Comparison of ENCODE assay signal across 9 cellular contexts in the genomic region with DNA sequence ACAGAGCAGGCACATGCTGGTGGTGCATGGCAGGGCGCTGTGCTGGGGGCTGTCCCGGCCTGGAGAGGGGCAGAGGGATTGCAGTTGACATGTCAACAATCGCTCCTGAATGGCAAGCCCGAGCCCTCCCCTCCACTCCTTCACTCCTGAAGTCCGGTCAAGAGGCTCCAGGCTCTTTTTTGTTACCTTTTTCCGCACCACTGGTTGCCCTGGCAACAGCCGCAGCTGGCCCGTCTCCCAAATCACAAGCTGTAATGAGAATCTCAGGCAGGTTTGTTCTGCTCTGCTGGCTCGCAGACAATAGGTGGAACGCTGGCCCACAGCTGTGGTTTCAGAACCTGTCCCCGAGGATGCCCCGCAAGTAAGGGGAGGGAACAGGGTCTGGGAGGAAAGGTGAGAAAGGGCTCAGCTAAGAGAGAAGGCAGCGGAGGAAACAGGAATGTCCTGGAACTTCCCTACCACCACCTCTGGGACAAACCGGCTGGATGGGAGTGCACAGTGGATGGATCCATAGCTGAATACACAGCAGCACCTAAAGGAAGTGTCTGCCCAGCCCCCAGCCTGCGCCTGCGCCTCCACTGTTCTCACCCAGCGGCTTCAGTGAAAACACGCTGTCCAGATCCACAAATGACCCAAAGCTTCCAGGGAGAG. TPM values are rescaled to one million over a fixed set of nuclear protein-coding genes. Genes with fewer than 3 reads are reported as not detected.
DNase-seq lines count a peak whose midpoint lies in the region; ATAC-seq and TF ChIP-seq lines count a peak whose summit lies in the region.
"Had no signal": no experiment of that assay in that cellular context is flagged by ENCODE, and none has a peak within 500 bp of the region (broad histone marks: within the 10 kb centered on the region; RNA-seq: fewer than 3 reads in every experiment).

No MANE protein-coding gene starts in this region.

- WGBS in gastroesophageal sphincter (ENCODE audit: low coverage in 1 of 2), 2 donors = 23 to 51% methylated on average over 7 to 9 of the region's 18 CpGs

- H3K27me3 ChIP-seq in GM06990 (replicated peaks; ENCODE audit: control insufficient read depth, insufficient read depth, low read length) = peaks cover 2% of the 10 kb centered on the region; the same call in 1 of the 2 replicates
- H3K27me3 ChIP-seq in gastroesophageal sphincter = no peaks in the 10 kb centered on the region

- intact Hi-C loops in natural killer cell (cut with micrococcal nuclease) = no loop called here

- H3K4me3 ChIP-seq in GM06990 (replicated peaks; ENCODE audit: low read depth, low read length) (no peak overlapping the region), gastroesophageal sphincter (no peak overlapping the region)

- no peak for TF ChIP-seq POLR2A in gastroesophageal sphincter (IDR thresholded peaks at IDR 0.05)

- TF ChIP-seq CTCF in GM06990 (IDR thresholded peaks at IDR 0.05; ENCODE audit: insufficient read depth, low read length, poor library complexity, severe bottlenecking) (no peak), gastroesophageal sphincter (IDR thresholded peaks at IDR 0.05) (no peak), natural killer cell (IDR thresholded peaks at IDR 0.05) (no peak)

- H3K4me1 ChIP-seq in gastroesophageal sphincter = peaks cover 0 to 48% (median 19%) of the 10 kb centered on the region in 3 donors

- H3K9me3 Mint-ChIP-seq in stimulated activated memory B cell treated with anti-CD40 and anti-IgM and Interleukin-4, amounts not matched to agents 10 μg/mL and 1 μg/mL and 100 μg/mL, for 72 hours = no peaks in the 10 kb centered on the region
- H3K9me3 Mint-ChIP-seq in stimulated activated effector memory CD8-positive, alpha-beta T cell treated with anti-CD3 and anti-CD28 coated beads, Interleukin-12 subunit alpha, Interleukin-12 subunit beta, amount 100 ng/mL, for 72 hours = no peaks in the 10 kb centered on the region
- no peaks in the 10 kb centered on the region for H3K9me3 Mint-ChIP-seq in natural killer cell
- H3K9me3 Mint-ChIP-seq: activated naive CD4-positive, alpha-beta T cell treated with anti-CD3 and anti-CD28 coated beads, Interleukin-2, amount 50 U/mL, for 72 hours had no signal

- DNase-seq in GM06990 (ENCODE audit: extremely low read depth, insufficient read length) = peak; percentile 84
- DNase-seq in NCI-H510A (lab: John Stamatoyannopoulos, UW) = peak; percentile 87
- no peak for DNase-seq in stimulated activated effector memory CD8-positive, alpha-beta T cell treated with anti-CD3 and anti-CD28 coated beads, Interleukin-12 subunit alpha, Interleukin-12 subunit beta, amount 100 ng/mL, for 72 hours (ENCODE audit: low spot score in 2 of 2)
- DNase-seq in natural killer cell = no peak
- DNase-seq in activated CD4-positive, alpha-beta T cell treated with anti-CD3 and anti-CD28 coated beads, Interleukin-2, amount 50 U/mL, for 1 hour = no peak

- peak; percentile 51 for ATAC-seq in HG02981 (IDR thresholded peaks at IDR 0.05; ENCODE audit: unreplicated experiment)
- peak; percentile 56 for ATAC-seq in gastroesophageal sphincter
- peak; percentile 60 for ATAC-seq in stimulated activated memory B cell treated with anti-CD40 and anti-IgM and Interleukin-4, amounts not matched to agents 10 μg/mL and 1 μg/mL and 100 μg/mL, for 72 hours
- ATAC-seq in stimulated activated effector memory CD8-positive, alpha-beta T cell treated with anti-CD3 and anti-CD28 coated beads, Interleukin-12 subunit alpha, Interleukin-12 subunit beta, amount 100 ng/mL, for 72 hours = no peak
- no peak for ATAC-seq in natural killer cell
- ATAC-seq: activated naive CD4-positive, alpha-beta T cell treated with anti-CD3 and anti-CD28 coated beads, Interleukin-2, amount 50 U/mL, for 72 hours had no signal

- H3K9me3 ChIP-seq in gastroesophageal sphincter = peaks cover 0 to 19% (median 0%) of the 10 kb centered on the region in 3 donors

- H3K27ac ChIP-seq in gastroesophageal sphincter = peak overlapping the region in 2 of 4 donors; percentile 24 to 50

- peak overlapping the region; percentile 76 for H3K27ac Mint-ChIP-seq in stimulated activated memory B cell treated with anti-CD40 and anti-IgM and Interleukin-4, amounts not matched to agents 10 μg/mL and 1 μg/mL and 100 μg/mL, for 72 hours
- no peak overlapping the region for H3K27ac Mint-ChIP-seq in stimulated activated effector memory CD8-positive, alpha-beta T cell treated with anti-CD3 and anti-CD28 coated beads, Interleukin-12 subunit alpha, Interleukin-12 subunit beta, amount 100 ng/mL, for 72 hours
- no peak overlapping the region for H3K27ac Mint-ChIP-seq in natural killer cell
- H3K27ac Mint-ChIP-seq: activated naive CD4-positive, alpha-beta T cell treated with anti-CD3 and anti-CD28 coated beads, Interleukin-2, amount 50 U/mL, for 72 hours had no signal

- peaks cover 14% of the 10 kb centered on the region for H3K27me3 Mint-ChIP-seq in stimulated activated memory B cell treated with anti-CD40 and anti-IgM and Interleukin-4, amounts not matched to agents 10 μg/mL and 1 μg/mL and 100 μg/mL, for 72 hours
- peaks cover 8 to 16% of the 10 kb centered on the region in 2 donors for H3K27me3 Mint-ChIP-seq in natural killer cell (ENCODE audit: low read depth in 2 of 2)

- no peaks in the 10 kb centered on the region for H3K36me3 Mint-ChIP-seq in stimulated activated memory B cell treated with anti-CD40 and anti-IgM and Interleukin-4, amounts not matched to agents 10 μg/mL and 1 μg/mL and 100 μg/mL, for 72 hours
- no peaks in the 10 kb centered on the region for H3K36me3 Mint-ChIP-seq in stimulated activated effector memory CD8-positive, alpha-beta T cell treated with anti-CD3 and anti-CD28 coated beads, Interleukin-12 subunit alpha, Interleukin-12 subunit beta, amount 100 ng/mL, for 72 hours
- H3K36me3 Mint-ChIP-seq in natural killer cell = no peaks in the 10 kb centered on the region
- H3K36me3 Mint-ChIP-seq: activated naive CD4-positive, alpha-beta T cell treated with anti-CD3 and anti-CD28 coated beads, Interleukin-2, amount 50 U/mL, for 72 hours had no signal

- H3K4me1 Mint-ChIP-seq in stimulated activated memory B cell treated with anti-CD40 and anti-IgM and Interleukin-4, amounts not matched to agents 10 μg/mL and 1 μg/mL and 100 μg/mL, for 72 hours = peaks cover 38% of the 10 kb centered on the region
- H3K4me1 Mint-ChIP-seq in stimulated activated effector memory CD8-positive, alpha-beta T cell treated with anti-CD3 and anti-CD28 coated beads, Interleukin-12 subunit alpha, Interleukin-12 subunit beta, amount 100 ng/mL, for 72 hours = no peaks in the 10 kb centered on the region
- H3K4me1 Mint-ChIP-seq in natural killer cell = no peaks in the 10 kb centered on the region

- no peak for TF ChIP-seq EP300 in gastroesophageal sphincter (IDR thresholded peaks at IDR 0.05)

- H3K36me3 ChIP-seq in GM06990 (ENCODE audit: control insufficient read depth, insufficient read depth, low read length) = no peaks in the 10 kb centered on the region
- no peaks in the 10 kb centered on the region for H3K36me3 ChIP-seq in gastroesophageal sphincter

- peak overlapping the region; percentile 64 for H3K4me3 Mint-ChIP-seq in stimulated activated memory B cell treated with anti-CD40 and anti-IgM and Interleukin-4, amounts not matched to agents 10 μg/mL and 1 μg/mL and 100 μg/mL, for 72 hours
- no peak overlapping the region for H3K4me3 Mint-ChIP-seq in stimulated activated effector memory CD8-positive, alpha-beta T cell treated with anti-CD3 and anti-CD28 coated beads, Interleukin-12 subunit alpha, Interleukin-12 subunit beta, amount 100 ng/mL, for 72 hours
- no peak overlapping the region for H3K4me3 Mint-ChIP-seq in natural killer cell

RNA-seq across cellular contexts. Expression of a gene that starts 58.9 kb away (rescaled TPM):
- total RNA-seq in gastroesophageal sphincter (10 to 100 TPM in 1 of 4 donors, 1 to 10 TPM in 1, under 1 TPM in 1, not detected in 1; 0.13 to 19.4 (median 1.9) TPM), natural killer cell (not detected)
- total RNA-seq: activated naive CD4-positive, alpha-beta T cell treated with anti-CD3 and anti-CD28 coated beads, Interleukin-2, amount 50 U/mL, for 72 hours had no signal

Comparison
In these comparisons a context has a peak if more than half of its experiments do, and no peak if none do; other contexts are left out.
1. DNase-seq: peak in GM06990 (single experiment) and NCI-H510A (single experiment); none in stimulated activated effector memory CD8-positive, alpha-beta T cell treated with anti-CD3 and anti-CD28 coated beads, Interleukin-12 subunit alpha, Interleukin-12 subunit beta, amount 100 ng/mL, for 72 hours (0 of 2), natural killer cell (single experiment) and activated CD4-positive, alpha-beta T cell treated with anti-CD3 and anti-CD28 coated beads, Interleukin-2, amount 50 U/mL, for 1 hour (single experiment).
2. ATAC-seq: peak in HG02981 (single experiment), gastroesophageal sphincter (single experiment) and stimulated activated memory B cell treated with anti-CD40 and anti-IgM and Interleukin-4, amounts not matched to agents 10 μg/mL and 1 μg/mL and 100 μg/mL, for 72 hours (single experiment); none in stimulated activated effector memory CD8-positive, alpha-beta T cell treated with anti-CD3 and anti-CD28 coated beads, Interleukin-12 subunit alpha, Interleukin-12 subunit beta, amount 100 ng/mL, for 72 hours (single experiment) and natural killer cell (0 of 3).